Comparison of ENCODE assay signal across 21 cellular contexts in the genomic region with DNA sequence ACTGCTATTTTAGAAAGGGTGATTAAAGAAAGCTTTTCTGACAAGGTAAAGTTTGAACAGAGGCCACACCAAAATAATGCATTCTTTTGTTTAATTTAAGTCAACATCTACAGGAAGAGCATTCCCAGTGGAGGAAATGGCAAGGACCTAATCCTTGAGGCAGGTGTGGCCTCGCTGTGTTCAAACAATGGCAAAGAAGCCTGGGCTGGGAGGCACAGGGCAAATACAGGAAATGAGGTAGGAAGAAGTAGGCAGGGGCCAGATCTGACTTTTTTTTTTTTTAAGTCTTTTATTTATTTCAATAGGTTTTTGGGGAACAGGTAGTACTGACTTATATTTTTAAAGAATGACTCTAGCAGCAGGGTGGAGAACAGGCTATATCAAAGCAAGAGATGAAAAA. TPM values are rescaled to one million over a fixed set of nuclear protein-coding genes. Genes with fewer than 3 reads are reported as not detected.
A peak's percentile ranks its signal among the peaks of the same experiment; 100 is the strongest.
DNase-seq lines count a peak whose midpoint lies in the region; ATAC-seq, FAIRE-seq and TF ChIP-seq lines count a peak whose summit lies in the region.
"Had no signal": no experiment of that assay in that cellular context is flagged by ENCODE, and none has a peak within 500 bp of the region (broad histone marks: within the 10 kb centered on the region; RNA-seq: fewer than 3 reads in every experiment).

No MANE protein-coding gene starts in this region.

- peak; percentile 69; the same call in 2 of the 3 replicates for ATAC-seq in GM23338

- H3K4me1 ChIP-seq in A673 (ENCODE audit: insufficient read depth, low read length, poor library complexity, severe bottlenecking) (no peaks in the 10 kb centered on the region), GM23338 (ENCODE audit: insufficient read depth) (no peaks in the 10 kb centered on the region), testis (no peaks in the 10 kb centered on the region)

- no peaks in the 10 kb centered on the region for H4K20me1 ChIP-seq in GM23338 (replicated peaks; ENCODE audit: insufficient read depth)

- no peaks in the 10 kb centered on the region; the same call in 2 of the 3 replicates for H3K9me3 Mint-ChIP-seq in GM23338
- H3K9me3 Mint-ChIP-seq: activated T-cell treated with anti-CD3 and anti-CD28 coated beads, Interleukin-2, amount 50 U/mL, for 24 hours; brain had no signal

- peak; percentile 35 for DNase-seq in A673 (ENCODE audit: low spot score)
- peak; percentile 60 for DNase-seq in GM23338 (ENCODE audit: low spot score)
- DNase-seq in bronchial epithelial cell (ENCODE audit: low read depth), result peak; percentile 14
- peak; percentile 52 for DNase-seq in iPS-NIHi11 (ENCODE audit: low spot score)
- no peak for DNase-seq in testis
- no peak for DNase-seq in C1 segment of cervical spinal cord (lab: John Stamatoyannopoulos, UW)
- no peak for DNase-seq in T-helper 9 cell
- no peak for DNase-seq in CD1c-positive myeloid dendritic cell (ENCODE audit: extremely low spot score)
- DNase-seq: activated CD4-positive, alpha-beta T cell treated with anti-CD3 and anti-CD28 coated beads, Interleukin-2, amount 50 U/mL, for 4 hours; activated T-cell treated with anti-CD3 and anti-CD28 coated beads, Interleukin-2, amount 50 U/mL, for 24 hours; AML-193; DMS79; kidney glomerular epithelial cell; NCI-H1048; NCI-H524; nucleus accumbens; PC-9; stimulated activated CD4-positive, alpha-beta T cell treated with anti-CD3 and anti-CD28 coated beads, Interleukin-4, amount 100 ng/mL, for 4 hours had no signal

- intact Hi-C loops in A673 (cut with micrococcal nuclease; ENCODE audit: unreplicated experiment) (no loop called here), testis (cut with DNase I; ENCODE audit: low total_unique reads) (no loop called here)

- WGBS in testis, 2 donors, result 44 to 52% methylated on average over 1 of the region's 1 CpG

- TF ChIP-seq CTCF in A673 (conservative IDR thresholded peaks at IDR 0.05; ENCODE audit: low read depth, low read length) (no peak), GM23338 (conservative IDR thresholded peaks at IDR 0.05; ENCODE audit: low read depth in 2 of 2) (no peak), bronchial epithelial cell (IDR thresholded peaks at IDR 0.05; ENCODE audit: insufficient read depth, low read length, severe bottlenecking) (no peak), testis (IDR thresholded peaks at IDR 0.05) (no peak)

- FAIRE-seq in bronchial epithelial cell (lab: Jason Lieb, UNC), result no peak

- no peak overlapping the region for H3K4me2 ChIP-seq in GM23338
- H3K4me2 ChIP-seq: hepatocyte, PC-9 had no signal

- BruUV-seq in A673 (replicated peaks; lab: Mats Ljungman, UMichigan), result no TSS peak

- no peaks in the 10 kb centered on the region for H3F3A ChIP-seq in GM23338 (replicated peaks; ENCODE audit: low read depth)

- H3K4me3 ChIP-seq in A673 (ENCODE audit: low read depth, low read length, poor library complexity, severe bottlenecking), result no peak overlapping the region
- no peak overlapping the region for H3K4me3 ChIP-seq in GM23338
- H3K4me3 ChIP-seq in bronchial epithelial cell (ENCODE audit: low read depth, low read length), result no peak overlapping the region
- no peak overlapping the region for H3K4me3 ChIP-seq in testis
- H3K4me3 ChIP-seq: hepatocyte, PC-9 had no signal

- no peak overlapping the region for H3K27ac ChIP-seq in A673 (ENCODE audit: low read depth, low read length, poor library complexity, severe bottlenecking)
- H3K27ac ChIP-seq in GM23338 (ENCODE audit: low read depth), result no peak overlapping the region
- H3K27ac ChIP-seq in testis, result no peak overlapping the region
- H3K27ac ChIP-seq: hepatocyte, PC-9 had no signal

- H3K27me3 ChIP-seq in A673 (replicated peaks; ENCODE audit: insufficient read depth, low read depth, low read length, poor library complexity) (no peaks in the 10 kb centered on the region), GM23338 (ENCODE audit: insufficient read depth) (no peaks in the 10 kb centered on the region), bronchial epithelial cell (ENCODE audit: control insufficient read depth, insufficient read depth, low read length) (peaks cover 13% of the 10 kb centered on the region), testis (no peaks in the 10 kb centered on the region)
- H3K27me3 ChIP-seq: hepatocyte had no signal

- no peak overlapping the region for H2AFZ ChIP-seq in GM23338
- H2AFZ ChIP-seq: hepatocyte, PC-9 had no signal

- CTCF ChIA-PET in A673 (lab: Charles Lee), result no interaction called here

- peaks cover 8% of the 10 kb centered on the region for H3K4me1 Mint-ChIP-seq in GM23338
- H3K4me1 Mint-ChIP-seq: brain had no signal

- H3K9me2 ChIP-seq in GM23338 (ENCODE audit: insufficient read depth), result no peaks in the 10 kb centered on the region

- H3K36me3 Mint-ChIP-seq in GM23338 (ENCODE audit: low read depth), result no peaks in the 10 kb centered on the region
- H3K36me3 Mint-ChIP-seq: activated naive CD8-positive, alpha-beta T cell had no signal

- H3K27me3 Mint-ChIP-seq in GM23338 (ENCODE audit: insufficient read depth, low read depth, poor library complexity), result peaks cover 2% of the 10 kb centered on the region
- H3K27me3 Mint-ChIP-seq: activated T-cell treated with anti-CD3 and anti-CD28 coated beads, Interleukin-2, amount 50 U/mL, for 24 hours; brain had no signal

- no peak for TF ChIP-seq POLR2A in testis (IDR thresholded peaks at IDR 0.05)

- H3K36me3 ChIP-seq in A673 (ENCODE audit: insufficient read depth, low read length, poor library complexity, severe bottlenecking) (no peaks in the 10 kb centered on the region), GM23338 (ENCODE audit: insufficient read depth) (no peaks in the 10 kb centered on the region), bronchial epithelial cell (ENCODE audit: control insufficient read depth, insufficient read depth, low read length) (no peaks in the 10 kb centered on the region), testis (ENCODE audit: low read depth, missing control alignments) (no peaks in the 10 kb centered on the region)

- H3K4me3 Mint-ChIP-seq in GM23338, result no peak overlapping the region
- H3K4me3 Mint-ChIP-seq: activated naive CD8-positive, alpha-beta T cell; activated T-cell treated with anti-CD3 and anti-CD28 coated beads, Interleukin-2, amount 50 U/mL, for 24 hours; brain had no signal

- no peak overlapping the region for H3K27ac Mint-ChIP-seq in GM23338
- H3K27ac Mint-ChIP-seq: activated naive CD8-positive, alpha-beta T cell; activated T-cell treated with anti-CD3 and anti-CD28 coated beads, Interleukin-2, amount 50 U/mL, for 24 hours; brain had no signal

- H3K9me3 ChIP-seq in A673 (ENCODE audit: low read depth, low read length, poor library complexity, severe bottlenecking), result no peaks in the 10 kb centered on the region
- H3K9me3 ChIP-seq in testis, result no peaks in the 10 kb centered on the region

- H3K79me2 ChIP-seq in GM23338 (replicated peaks; ENCODE audit: insufficient read depth), result no peaks in the 10 kb centered on the region
- H3K79me2 ChIP-seq: hepatocyte had no signal

- POLR2A ChIA-PET in A673 (lab: Charles Lee; ENCODE audit: low non-redundant PET), result no interaction called here

TF ChIP-seq in GM23338, 12 proteins besides CTCF, POLR2A, EP300 and RAD21 (continues in another document):
- TF ChIP-seq, protein P1, sequence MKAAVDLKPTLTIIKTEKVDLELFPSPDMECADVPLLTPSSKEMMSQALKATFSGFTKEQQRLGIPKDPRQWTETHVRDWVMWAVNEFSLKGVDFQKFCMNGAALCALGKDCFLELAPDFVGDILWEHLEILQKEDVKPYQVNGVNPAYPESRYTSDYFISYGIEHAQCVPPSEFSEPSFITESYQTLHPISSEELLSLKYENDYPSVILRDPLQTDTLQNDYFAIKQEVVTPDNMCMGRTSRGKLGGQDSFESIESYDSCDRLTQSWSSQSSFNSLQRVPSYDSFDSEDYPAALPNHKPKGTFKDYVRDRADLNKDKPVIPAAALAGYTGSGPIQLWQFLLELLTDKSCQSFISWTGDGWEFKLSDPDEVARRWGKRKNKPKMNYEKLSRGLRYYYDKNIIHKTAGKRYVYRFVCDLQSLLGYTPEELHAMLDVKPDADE (IDR thresholded peaks at IDR 0.05), result no peak
- TF ChIP-seq, protein P2, sequence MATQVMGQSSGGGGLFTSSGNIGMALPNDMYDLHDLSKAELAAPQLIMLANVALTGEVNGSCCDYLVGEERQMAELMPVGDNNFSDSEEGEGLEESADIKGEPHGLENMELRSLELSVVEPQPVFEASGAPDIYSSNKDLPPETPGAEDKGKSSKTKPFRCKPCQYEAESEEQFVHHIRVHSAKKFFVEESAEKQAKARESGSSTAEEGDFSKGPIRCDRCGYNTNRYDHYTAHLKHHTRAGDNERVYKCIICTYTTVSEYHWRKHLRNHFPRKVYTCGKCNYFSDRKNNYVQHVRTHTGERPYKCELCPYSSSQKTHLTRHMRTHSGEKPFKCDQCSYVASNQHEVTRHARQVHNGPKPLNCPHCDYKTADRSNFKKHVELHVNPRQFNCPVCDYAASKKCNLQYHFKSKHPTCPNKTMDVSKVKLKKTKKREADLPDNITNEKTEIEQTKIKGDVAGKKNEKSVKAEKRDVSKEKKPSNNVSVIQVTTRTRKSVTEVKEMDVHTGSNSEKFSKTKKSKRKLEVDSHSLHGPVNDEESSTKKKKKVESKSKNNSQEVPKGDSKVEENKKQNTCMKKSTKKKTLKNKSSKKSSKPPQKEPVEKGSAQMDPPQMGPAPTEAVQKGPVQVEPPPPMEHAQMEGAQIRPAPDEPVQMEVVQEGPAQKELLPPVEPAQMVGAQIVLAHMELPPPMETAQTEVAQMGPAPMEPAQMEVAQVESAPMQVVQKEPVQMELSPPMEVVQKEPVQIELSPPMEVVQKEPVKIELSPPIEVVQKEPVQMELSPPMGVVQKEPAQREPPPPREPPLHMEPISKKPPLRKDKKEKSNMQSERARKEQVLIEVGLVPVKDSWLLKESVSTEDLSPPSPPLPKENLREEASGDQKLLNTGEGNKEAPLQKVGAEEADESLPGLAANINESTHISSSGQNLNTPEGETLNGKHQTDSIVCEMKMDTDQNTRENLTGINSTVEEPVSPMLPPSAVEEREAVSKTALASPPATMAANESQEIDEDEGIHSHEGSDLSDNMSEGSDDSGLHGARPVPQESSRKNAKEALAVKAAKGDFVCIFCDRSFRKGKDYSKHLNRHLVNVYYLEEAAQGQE (IDR thresholded peaks at IDR 0.05; ENCODE audit: unreplicated experiment), result no peak
- TF ChIP-seq JUNB (IDR thresholded peaks at IDR 0.05; ENCODE audit: unreplicated experiment), result no peak
- TF ChIP-seq POLR2AphosphoS5 (IDR thresholded peaks at IDR 0.05; ENCODE audit: low read depth), result no peak
- no peak for TF ChIP-seq NANOG (IDR thresholded peaks at IDR 0.05; ENCODE audit: borderline replicate concordance)
- no peak for TF ChIP-seq EZH2phosphoT487 (IDR thresholded peaks at IDR 0.05; ENCODE audit: unreplicated experiment)
- TF ChIP-seq ZNF114 (CRISPR knock-in tag; IDR thresholded peaks at IDR 0.05), result no peak

RNA-seq across cellular contexts. Expression of a gene that starts 53.5 kb away (rescaled TPM):
- total RNA-seq in A673 (2021), result 7.8 and 14.2 TPM in 2 replicates
- 20.2 and 30.8 TPM in 2 replicates for total RNA-seq in GM23338 (2014; rRNA removed; shearing (Covaris generic))
- polyA plus RNA-seq in GM23338 (2016; fragmentation: Nextera tagmentation; extraction: Ambion mirVana), result 13.9 and 15.5 TPM in 2 replicates
- under 0.01 and 0.51 TPM in 2 replicates for total RNA-seq in bronchial epithelial cell
- 10 to 100 TPM; 38.7 to 65.8 TPM for total RNA-seq in testis
- 13.5 TPM for polyA plus RNA-seq in testis (ENCODE audit: insufficient read depth, low read depth, low replicate concordance)
- total RNA-seq: PC-9 had no signal

Comparison
In these comparisons a context has a peak if more than half of its experiments do, and no peak if none do; other contexts are left out.
1. DNase-seq: peak in A673 (single experiment), GM23338 (single experiment), bronchial epithelial cell (single experiment) and iPS-NIHi11 (single experiment); none in testis (single experiment), C1 segment of cervical spinal cord (0 of 14), T-helper 9 cell (single experiment) and CD1c-positive myeloid dendritic cell (single experiment).